17 cellular contexts compared by ENCODE assay signal in the genomic region with DNA sequence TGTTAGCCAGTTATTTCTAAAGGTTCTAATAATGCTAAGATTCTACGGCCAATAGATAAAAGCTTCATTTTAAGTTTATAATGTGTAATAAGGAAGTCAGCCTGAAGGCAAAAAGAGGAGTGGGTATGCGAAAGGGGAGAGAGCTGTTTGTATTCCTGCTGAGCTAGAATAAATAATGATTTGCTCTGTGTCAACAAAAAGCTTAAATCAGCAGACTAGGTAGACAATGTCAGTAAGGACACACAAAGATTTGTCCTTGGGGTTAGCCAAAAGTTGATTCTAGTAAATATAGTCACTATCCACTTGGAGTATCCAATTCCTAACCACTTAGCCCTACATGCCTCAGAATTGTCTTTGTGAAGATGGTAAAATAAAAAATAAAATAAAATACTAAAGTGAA.
DNase-seq lines count a peak whose midpoint lies in the region; ATAC-seq and TF ChIP-seq lines count a peak whose summit lies in the region.
"Had no signal": no experiment of that assay in that cellular context is flagged by ENCODE, and none has a peak within 500 bp of the region (broad histone marks: within the 10 kb centered on the region; RNA-seq: fewer than 3 reads in every experiment).

No MANE protein-coding gene starts in this region.

- no peak for TF ChIP-seq CTCF in liver (IDR thresholded peaks at IDR 0.05; ENCODE audit: low read depth, low read length, missing input control)

- 24% methylated on average over 2 of the region's 2 CpGs for WGBS in liver

- H3K4me1 ChIP-seq in liver (ENCODE audit: control insufficient read depth in 4 of 4, insufficient read depth in 4 of 4, low read length in 3 of 4), result peaks cover 0 to 19% (median 12%) of the 10 kb centered on the region in 4 donors
- H3K4me1 ChIP-seq: Peyer's patch, SJCRH30 had no signal

- peak in 1 of 2 donors; percentile 36 for TF ChIP-seq RAD21 in liver (IDR thresholded peaks at IDR 0.05)

- ATAC-seq in GM21447 (IDR thresholded peaks at IDR 0.05; ENCODE audit: unreplicated experiment) (no peak), HG03520 (IDR thresholded peaks at IDR 0.05; ENCODE audit: unreplicated experiment) (no peak)
- ATAC-seq: T-cell had no signal

- DNase-seq in COR-L47 (lab: John Stamatoyannopoulos, UW) (peak; percentile 15), HuH-7 (ENCODE audit: low spot score) (peak; percentile 10), NCI-H748 treated with DMSO at 0.1 percent for 48 hours (lab: John Stamatoyannopoulos, UW) (peak; percentile 83), SHP77 treated with DMSO at 0.1 percent for 48 hours (lab: John Stamatoyannopoulos, UW) (no peak)
- DNase-seq: CD4-positive, CD25-positive, alpha-beta regulatory T cell; Karpas-422; MV-4-11; NCI-H1436 treated with DMSO at 0.1 percent for 48 hours; NCI-H446 treated with DMSO at 0.1 percent for 48 hours; NCI-H526 treated with DMSO at 0.1 percent for 48 hours; NK-92 treated with Interleukin-12 subunit alpha and Interleukin-12 subunit beta, amount 100 ng/mL, for 24 hours; Peyer's patch; SJCRH30; T-cell had no signal

- no peak overlapping the region for H3K4me3 ChIP-seq in liver (ENCODE audit: low read depth in 1 of 3, low read length in 3 of 3)
- H3K4me3 ChIP-seq: Peyer's patch, SJCRH30 had no signal

- no peaks in the 10 kb centered on the region for H3K36me3 ChIP-seq in liver (ENCODE audit: control insufficient read depth in 4 of 4, insufficient read depth in 3 of 4, low read depth in 1 of 4, low read length in 3 of 4)
- H3K36me3 ChIP-seq: Peyer's patch, SJCRH30 had no signal

- H3K27me3 ChIP-seq in liver (ENCODE audit: control insufficient read depth in 4 of 4, insufficient read depth in 4 of 4, low read length in 3 of 4), result no peaks in the 10 kb centered on the region
- H3K27me3 ChIP-seq: Peyer's patch, SJCRH30 had no signal

- H3K9ac ChIP-seq in liver (ENCODE audit: low read depth in 1 of 2, low read length in 2 of 2), result no peak overlapping the region

- H3K27ac ChIP-seq in liver (ENCODE audit: low read depth in 1 of 2, low read length in 2 of 2), result peak overlapping the region; percentile 19 to 61
- H3K27ac ChIP-seq: Peyer's patch, SJCRH30 had no signal

- no peaks in the 10 kb centered on the region for H3K9me3 ChIP-seq in liver (ENCODE audit: control insufficient read depth in 4 of 4, low read length in 3 of 4)
- H3K9me3 ChIP-seq: Peyer's patch, SJCRH30 had no signal

TF ChIP-seq in liver, 16 proteins besides CTCF, POLR2A, EP300 and RAD21:
- no peak for TF ChIP-seq EGR1 (IDR thresholded peaks at IDR 0.05; ENCODE audit: low read depth in 2 of 2)
- TF ChIP-seq FOXA1 (IDR thresholded peaks at IDR 0.05), result peak; percentile 31
- peak; percentile 32 for TF ChIP-seq SP1 (IDR thresholded peaks at IDR 0.05)
- TF ChIP-seq HNF4A (conservative IDR thresholded peaks at IDR 0.05), result peak in 1 of 2 donors; percentile 38
- peak; percentile 84 for TF ChIP-seq FOXA2 (IDR thresholded peaks at IDR 0.05)
- TF ChIP-seq ZBTB33 (IDR thresholded peaks at IDR 0.05), result no peak
- TF ChIP-seq JUND (IDR thresholded peaks at IDR 0.05), result peak in 1 of 2 donors; percentile 15
- TF ChIP-seq RXRA (IDR thresholded peaks at IDR 0.05), result peak in 1 of 2 donors; percentile 45
- no peak for TF ChIP-seq HNF4G (IDR thresholded peaks at IDR 0.05)
